ENCODE assay signal across 8 cellular contexts in the genomic region with DNA sequence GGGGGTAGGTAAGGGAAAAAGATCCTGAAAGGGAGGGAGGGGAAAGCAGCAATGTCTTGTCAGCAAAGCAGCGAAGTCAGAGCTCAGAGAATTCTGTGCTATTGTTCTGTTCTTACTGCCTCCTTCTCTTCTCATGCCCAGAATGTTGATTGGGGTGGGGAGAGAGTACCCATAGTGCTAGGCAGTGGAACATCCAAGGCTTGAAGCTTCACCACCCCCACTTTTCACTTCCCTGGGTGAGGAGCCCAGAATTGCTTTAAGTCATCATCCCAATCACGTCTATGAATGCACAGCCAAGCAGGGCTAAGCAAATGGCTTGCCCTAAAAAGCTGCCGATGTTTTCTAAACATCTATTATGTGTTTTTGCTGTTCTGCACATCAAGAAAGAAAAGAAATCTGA. TPM values are rescaled to one million over a fixed set of nuclear protein-coding genes. Genes with fewer than 3 reads are reported as not detected.
DNase-seq lines count a peak whose midpoint lies in the region; ATAC-seq and TF ChIP-seq lines count a peak whose summit lies in the region.

No MANE protein-coding gene starts in this region.

- 70 to 78% (median 72%) methylated on average over 3 of the region's 3 CpGs for WGBS in heart left ventricle, 4 donors

- intact Hi-C loops in heart left ventricle (cut with DNase I) (no loop called here), posterior cingulate gyrus (cut with DNase I) (no loop called here), gastrocnemius medialis (cut with DNase I; ENCODE audit: low total_unique reads) (no loop called here)

- H3K27ac ChIP-seq in heart left ventricle (peak overlapping the region in 9 of 12 donors; percentile 6 to 82 (median 53)), gastrocnemius medialis (peak overlapping the region in 2 of 4 donors; percentile 3 to 24)

- no peaks in the 10 kb centered on the region for H3K36me3 ChIP-seq in heart left ventricle
- H3K36me3 ChIP-seq in gastrocnemius medialis: no peaks in the 10 kb centered on the region

- DNase-seq in HCEC 1CT: peak; percentile 55
- peak in 43 of 56 donors; percentile 3 to 80 (median 32) for DNase-seq in amygdala (lab: John Stamatoyannopoulos, UW)
- DNase-seq in heart left ventricle: no peak
- DNase-seq in posterior cingulate gyrus: peak in 7 of 10 donors; percentile 23 to 87 (median 42)
- DNase-seq in gastrocnemius medialis: no peak
- no peak for DNase-seq in T1000 (lab: John Stamatoyannopoulos, UW)
- no peak for DNase-seq in iPS-NIHi7 (ENCODE audit: extremely low spot score)

- peak; percentile 31 to 60 (median 46) for ATAC-seq in heart left ventricle
- ATAC-seq in gastrocnemius medialis: no peak
- no peak for ATAC-seq in HG02798 (IDR thresholded peaks at IDR 0.05; ENCODE audit: poor library complexity, unreplicated experiment)

- H3K4me3 ChIP-seq in heart left ventricle: no peak overlapping the region
- no peak overlapping the region for H3K4me3 ChIP-seq in gastrocnemius medialis

- TF ChIP-seq CTCF in heart left ventricle (IDR thresholded peaks at IDR 0.05) (no peak), gastrocnemius medialis (IDR thresholded peaks at IDR 0.05 in 4 of 5, conservative IDR thresholded peaks at IDR 0.05 in 1 of 5) (no peak)

- no peaks in the 10 kb centered on the region for H3K9me3 ChIP-seq in heart left ventricle
- no peaks in the 10 kb centered on the region for H3K9me3 ChIP-seq in gastrocnemius medialis

- in situ Hi-C loops in gastrocnemius medialis (cut with MboI; ENCODE audit: low sequenced_read_pairs in 4 of 4): no loop called here

- TF ChIP-seq POLR2A in heart left ventricle (IDR thresholded peaks at IDR 0.05) (no peak), gastrocnemius medialis (IDR thresholded peaks at IDR 0.05) (no peak)

- H3K27me3 ChIP-seq in heart left ventricle: no peaks in the 10 kb centered on the region
- H3K27me3 ChIP-seq in gastrocnemius medialis: no peaks in the 10 kb centered on the region

- H3K4me1 ChIP-seq in heart left ventricle (peaks cover 0 to 86% (median 54%) of the 10 kb centered on the region in 12 donors), gastrocnemius medialis (peaks cover 53 to 54% of the 10 kb centered on the region in 2 donors)

RNA-seq across cellular contexts. Expression of gene REPS1, which starts 16.5 kb away (rescaled TPM):
- total RNA-seq in heart left ventricle (10 to 100 TPM; 35.2 to 48.2 (median 38.3) TPM), gastrocnemius medialis (10 to 100 TPM; 14.8 to 21.6 (median 17.4) TPM)
- 10 to 100 TPM; 16.3 to 65.8 TPM for polyA plus RNA-seq in heart left ventricle

RNA-seq across cellular contexts. Expression of gene ABRACL, which starts 56.9 kb away (rescaled TPM):
- 10 to 100 TPM in 1 of 9 donors, 1 to 10 TPM in 8; 3.2 to 26.3 (median 7.6) TPM for total RNA-seq in heart left ventricle
- polyA plus RNA-seq in heart left ventricle: 10 to 100 TPM in 1 of 2 donors, 1 to 10 TPM in 1; 8.5 to 24.4 TPM
- 1 to 10 TPM in 3 of 4 donors, not detected in 1; 1.5 to 3.0 (median 1.8) TPM for total RNA-seq in gastrocnemius medialis

Comparison
In these comparisons a context has a peak if more than half of its experiments do, and no peak if none do; other contexts are left out.
1. DNase-seq: peak in HCEC 1CT (single experiment), amygdala (43 of 56) and posterior cingulate gyrus (7 of 10); none in heart left ventricle (0 of 5), gastrocnemius medialis (0 of 2), T1000 (single experiment) and iPS-NIHi7 (single experiment).
2. ATAC-seq: peak in heart left ventricle (4 of 4); none in gastrocnemius medialis (0 of 2) and HG02798 (single experiment).